In genomic region chr4:35539404-35540055, GRCh38 we compare ENCODE assay signal across 22 cellular contexts.
"Had no signal": no experiment of that assay in that cellular context is flagged by ENCODE, and none has a peak within 500 bp of the region (broad histone marks: within the 10 kb centered on the region; RNA-seq: fewer than 3 reads in every experiment).

No MANE protein-coding gene starts in this region.

- DNase-seq: activated CD4-positive, alpha-beta memory T cell treated with anti-CD3 and anti-CD28 coated beads, Interleukin-2, amount 10 ng/mL, durations not matched to agents 7 days and 5 days; activated CD4-positive, alpha-beta T cell treated with anti-CD3 and anti-CD28 coated beads, Interleukin-2, amount 10 ng/mL, durations not matched to agents 24 days and 14 days; activated effector memory CD4-positive, alpha-beta T cell treated with Interleukin-2 at 50 U/mL for 16 hours; activated naive CD4-positive, alpha-beta T cell treated with anti-CD3 and anti-CD28 coated beads for 36 hours; activated T-cell treated with anti-CD3 and anti-CD28 coated beads, Interleukin-2, amount 50 U/mL, for 72 hours; body of pancreas; effector CD4-positive, alpha-beta T cell; foreskin keratinocyte; immature natural killer cell; kidney glomerular epithelial cell; left ventricle myocardium inferior; midbrain; pancreas; psoas muscle; stimulated activated CD4-positive, alpha-beta T cell treated with anti-CD3 and anti-CD28 coated beads, Interleukin-12 subunit alpha, Interleukin-12 subunit beta, amount 100 ng/mL, for 4 hours; stimulated activated CD4-positive, alpha-beta T cell treated with anti-CD3 and anti-CD28 coated beads, Interleukin-4, amount 100 ng/mL, for 4 hours; stimulated activated naive CD8-positive, alpha-beta T cell treated with anti-CD3 and anti-CD28 coated beads, Interleukin-15, Interleukin-2, amounts not matched to agents 100 U/mL and 50 U/mL, for 24 hours; upper lobe of right lung had no signal

- H3K36me3 ChIP-seq: left ventricle myocardium inferior, pancreas, right atrium auricular region, upper lobe of right lung had no signal

- H3K4me1 Mint-ChIP-seq: activated CD4-positive, alpha-beta memory T cell treated with anti-CD3 and anti-CD28 coated beads, Interleukin-2, amount 10 ng/mL, durations not matched to agents 7 days and 5 days; activated CD4-positive, alpha-beta T cell treated with anti-CD3 and anti-CD28 coated beads, Interleukin-2, amount 10 ng/mL, durations not matched to agents 24 days and 14 days; immature natural killer cell had no signal

- H3K27me3 ChIP-seq: body of pancreas, foreskin keratinocyte, pancreas, right atrium auricular region, upper lobe of right lung had no signal

- H3K4me3 Mint-ChIP-seq: activated CD4-positive, alpha-beta memory T cell treated with anti-CD3 and anti-CD28 coated beads, Interleukin-2, amount 10 ng/mL, durations not matched to agents 7 days and 5 days; activated CD4-positive, alpha-beta T cell treated with anti-CD3 and anti-CD28 coated beads, Interleukin-2, amount 10 ng/mL, durations not matched to agents 24 days and 14 days; activated naive CD4-positive, alpha-beta T cell treated with anti-CD3 and anti-CD28 coated beads for 36 hours; activated T-cell treated with anti-CD3 and anti-CD28 coated beads, Interleukin-2, amount 50 U/mL, for 72 hours; immature natural killer cell; natural killer cell treated with Interleukin-12 subunit alpha and Interleukin-12 subunit beta and Interleukin-15 and Interleukin-18, amount 100 ng/mL, for 72 hours had no signal

- H3K36me3 Mint-ChIP-seq: immature natural killer cell; natural killer cell treated with Interleukin-12 subunit alpha and Interleukin-12 subunit beta and Interleukin-15 and Interleukin-18, amount 100 ng/mL, for 72 hours had no signal

- H3K27ac Mint-ChIP-seq: activated CD4-positive, alpha-beta memory T cell treated with anti-CD3 and anti-CD28 coated beads, Interleukin-2, amount 10 ng/mL, durations not matched to agents 7 days and 5 days; activated CD4-positive, alpha-beta T cell treated with anti-CD3 and anti-CD28 coated beads, Interleukin-2, amount 10 ng/mL, durations not matched to agents 24 days and 14 days; activated naive CD4-positive, alpha-beta T cell treated with anti-CD3 and anti-CD28 coated beads for 36 hours; activated T-cell treated with anti-CD3 and anti-CD28 coated beads, Interleukin-2, amount 50 U/mL, for 72 hours; immature natural killer cell; natural killer cell treated with Interleukin-12 subunit alpha and Interleukin-12 subunit beta and Interleukin-15 and Interleukin-18, amount 100 ng/mL, for 72 hours had no signal

- H3K4me3 ChIP-seq: body of pancreas, left ventricle myocardium inferior, pancreas, psoas muscle, right atrium auricular region, upper lobe of right lung had no signal

- H3K9me3 Mint-ChIP-seq: activated CD4-positive, alpha-beta T cell treated with anti-CD3 and anti-CD28 coated beads, Interleukin-2, amount 10 ng/mL, durations not matched to agents 24 days and 14 days had no signal

- H3K9me3 ChIP-seq: body of pancreas, pancreas, psoas muscle, upper lobe of right lung had no signal

- H3K27ac ChIP-seq: body of pancreas, foreskin keratinocyte, left ventricle myocardium inferior, pancreas, psoas muscle, right atrium auricular region, upper lobe of right lung, VCaP had no signal

- H3K27me3 Mint-ChIP-seq: activated CD4-positive, alpha-beta memory T cell treated with anti-CD3 and anti-CD28 coated beads, Interleukin-2, amount 10 ng/mL, durations not matched to agents 7 days and 5 days; activated CD4-positive, alpha-beta T cell treated with anti-CD3 and anti-CD28 coated beads, Interleukin-2, amount 10 ng/mL, durations not matched to agents 24 days and 14 days; natural killer cell treated with Interleukin-12 subunit alpha and Interleukin-12 subunit beta and Interleukin-15 and Interleukin-18, amount 100 ng/mL, for 72 hours had no signal

- H3K4me1 ChIP-seq: body of pancreas, foreskin keratinocyte, left ventricle myocardium inferior, pancreas, psoas muscle, right atrium auricular region, upper lobe of right lung had no signal

- FAIRE-seq: pancreas had no signal

- ATAC-seq: activated CD4-positive, CD25-positive, alpha-beta regulatory T cell treated with anti-CD3 and anti-CD28 coated beads, Interleukin-2, amount 50 U/mL, for 24 hours; activated T-cell treated with anti-CD3 and anti-CD28 coated beads, Interleukin-2, amount 50 U/mL, for 72 hours; body of pancreas; natural killer cell treated with Interleukin-12 subunit alpha and Interleukin-12 subunit beta and Interleukin-15 and Interleukin-18, amount 100 ng/mL, for 72 hours; pancreas; psoas muscle; stimulated activated naive CD8-positive, alpha-beta T cell treated with anti-CD3 and anti-CD28 coated beads, Interleukin-15, Interleukin-2, amounts not matched to agents 100 U/mL and 50 U/mL, for 24 hours; upper lobe of right lung had no signal
